ENCODE assay signal across 20 cellular contexts in genomic region chr18:57466745-57467144, GRCh38. TPM values are rescaled to one million over a fixed set of nuclear protein-coding genes. Genes with fewer than 3 reads are reported as not detected.
A peak's percentile ranks its signal among the peaks of the same experiment; 100 is the strongest.
DNase-seq lines count a peak whose midpoint lies in the region; ATAC-seq, FAIRE-seq and TF ChIP-seq lines count a peak whose summit lies in the region.
"Had no signal": no experiment of that assay in that cellular context is flagged by ENCODE, and none has a peak within 500 bp of the region (broad histone marks: within the 10 kb centered on the region; RNA-seq: fewer than 3 reads in every experiment).

No MANE protein-coding gene starts in this region.

- DNase-seq in D721Med (ENCODE audit: insufficient read length, low spot score) (peak; percentile 69), GM19239 (ENCODE audit: insufficient read length, low spot score) (peak; percentile 12), NAMALWA (ENCODE audit: low spot score) (peak; percentile 48), endodermal cell (peak; percentile 64), foreskin fibroblast (no peak), SIG-M5 (lab: John Stamatoyannopoulos, UW) (no peak), D341Med (ENCODE audit: low spot score) (no peak)
- DNase-seq in CD8-positive, alpha-beta T cell, result no peak
- DNase-seq: activated CD4-positive, alpha-beta T cell treated with anti-CD3 and anti-CD28 coated beads, Interleukin-2, amount 50 U/mL, for 48 hours; anterior cingulate cortex; cortex of kidney; esophagus squamous epithelium; NCI-H1092; NCI-H526 treated with DMSO at 0.1 percent for 48 hours; nephron progenitor cell; retina; T-helper 9 cell; trophoblast cell had no signal

- no peak overlapping the region for H3K4me3 ChIP-seq in endodermal cell (ENCODE audit: low read length)
- H3K4me3 ChIP-seq in foreskin fibroblast (ENCODE audit: low read depth in 1 of 2, low read length in 2 of 2), result no peak overlapping the region
- H3K4me3 ChIP-seq in CD8-positive, alpha-beta T cell (ENCODE audit: low read depth, low read length), result no peak overlapping the region
- H3K4me3 ChIP-seq: esophagus squamous epithelium had no signal

- H3K27me3 ChIP-seq in endodermal cell (ENCODE audit: control insufficient read depth, insufficient read depth, low read length, poor library complexity, severe bottlenecking), result no peaks in the 10 kb centered on the region
- peaks cover 4% of the 10 kb centered on the region for H3K27me3 ChIP-seq in CD8-positive, alpha-beta T cell (ENCODE audit: insufficient read depth, low read length)
- H3K27me3 ChIP-seq: esophagus squamous epithelium had no signal

- WGBS in endodermal cell (ENCODE audit: insufficient coverage in 1 of 2, insufficient read length in 1 of 2), 2 experiments, result 75 to 84% methylated on average over 3 of the region's 3 CpGs

- no peak overlapping the region for H3K27ac Mint-ChIP-seq in endodermal cell
- no peak overlapping the region for H3K27ac Mint-ChIP-seq in CD8-positive, alpha-beta T cell
- H3K27ac Mint-ChIP-seq: nephron progenitor cell had no signal

- no peak overlapping the region for H3K9ac ChIP-seq in endodermal cell (ENCODE audit: extremely low read depth, low read length, poor library complexity, severe bottlenecking)

- no peaks in the 10 kb centered on the region for H3K27me3 Mint-ChIP-seq in endodermal cell (ENCODE audit: insufficient read depth)
- peaks cover 21% of the 10 kb centered on the region for H3K27me3 Mint-ChIP-seq in CD8-positive, alpha-beta T cell (ENCODE audit: low read depth)

- no peaks in the 10 kb centered on the region for H3K36me3 Mint-ChIP-seq in endodermal cell (ENCODE audit: low read depth)
- H3K36me3 Mint-ChIP-seq in CD8-positive, alpha-beta T cell, result no peaks in the 10 kb centered on the region

- H3K36me3 ChIP-seq in endodermal cell (ENCODE audit: control insufficient read depth, insufficient read depth, low read length), result no peaks in the 10 kb centered on the region
- H3K36me3 ChIP-seq in CD8-positive, alpha-beta T cell (ENCODE audit: insufficient read depth, low read length), result no peaks in the 10 kb centered on the region
- H3K36me3 ChIP-seq: esophagus squamous epithelium had no signal

- intact Hi-C loops in CD8-positive, alpha-beta T cell (cut with DNase I, micrococcal nuclease), result no loop called here

- no peaks in the 10 kb centered on the region for H3K9me3 ChIP-seq in endodermal cell (ENCODE audit: control insufficient read depth, low read length)
- H3K9me3 ChIP-seq in CD8-positive, alpha-beta T cell (ENCODE audit: low read length), result no peaks in the 10 kb centered on the region
- H3K9me3 ChIP-seq: esophagus squamous epithelium had no signal

- H3K4me1 Mint-ChIP-seq in endodermal cell, result peaks cover 12% of the 10 kb centered on the region
- no peaks in the 10 kb centered on the region for H3K4me1 Mint-ChIP-seq in CD8-positive, alpha-beta T cell (ENCODE audit: low read depth)
- H3K4me1 Mint-ChIP-seq: nephron progenitor cell had no signal

- no peaks in the 10 kb centered on the region for H3K4me1 ChIP-seq in endodermal cell (ENCODE audit: control insufficient read depth, insufficient read depth, low read length)
- no peaks in the 10 kb centered on the region for H3K4me1 ChIP-seq in CD8-positive, alpha-beta T cell (ENCODE audit: insufficient read depth, low read length)

- no peaks in the 10 kb centered on the region for H3K9me3 Mint-ChIP-seq in endodermal cell
- no peaks in the 10 kb centered on the region for H3K9me3 Mint-ChIP-seq in CD8-positive, alpha-beta T cell
- H3K9me3 Mint-ChIP-seq: nephron progenitor cell had no signal

- no peak for ATAC-seq in CD8-positive, alpha-beta T cell
- ATAC-seq: Right ventricle myocardium inferior had no signal

- POLR2A ChIA-PET in CD8-positive, alpha-beta T cell (lab: Charles Lee), result no interaction called here

- CTCF ChIA-PET in CD8-positive, alpha-beta T cell (lab: Charles Lee), result no interaction called here

- TF ChIP-seq CTCF in D721Med (IDR thresholded peaks at IDR 0.05; ENCODE audit: insufficient read depth, missing control alignments) (no peak), endodermal cell (conservative IDR thresholded peaks at IDR 0.05) (peak; percentile 63), foreskin fibroblast (IDR thresholded peaks at IDR 0.05; ENCODE audit: low read depth, low read length) (no peak)
- TF ChIP-seq CTCF in CD8-positive, alpha-beta T cell (IDR thresholded peaks at IDR 0.05), result no peak

- no peak overlapping the region for H3K27ac ChIP-seq in endodermal cell (ENCODE audit: low read depth, low read length)
- no peak overlapping the region for H3K27ac ChIP-seq in CD8-positive, alpha-beta T cell (ENCODE audit: low read depth, low read length)
- H3K27ac ChIP-seq: esophagus squamous epithelium had no signal

- FAIRE-seq in D721Med (lab: Jason Lieb, UNC) (no peak), GM19239 (lab: Jason Lieb, UNC) (no peak)

- no peak overlapping the region for H3K4me3 Mint-ChIP-seq in endodermal cell
- H3K4me3 Mint-ChIP-seq in CD8-positive, alpha-beta T cell, result no peak overlapping the region
- H3K4me3 Mint-ChIP-seq: nephron progenitor cell had no signal

RNA-seq across cellular contexts. Expression of gene ONECUT2, which starts 31.6 kb away (rescaled TPM):
- 1 to 10 TPM; 1.9 to 3.6 TPM for total RNA-seq in endodermal cell
- 3.3 TPM for polyA plus RNA-seq in endodermal cell (2013, experiment 1 of 2)
- polyA plus RNA-seq in endodermal cell (2013, experiment 2 of 2), result 3.4 TPM
- total RNA-seq in CD8-positive, alpha-beta T cell, result not detected
- polyA plus RNA-seq: BJ had no signal

Comparison
In these comparisons a context has a peak if more than half of its experiments do, and no peak if none do; other contexts are left out.
1. DNase-seq: peak in D721Med (single experiment), GM19239 (single experiment), NAMALWA (single experiment) and endodermal cell (single experiment); none in foreskin fibroblast (0 of 2), CD8-positive, alpha-beta T cell (0 of 7), SIG-M5 (single experiment) and D341Med (single experiment).